ENCODE assay signal across 15 cellular contexts in the genomic region with DNA sequence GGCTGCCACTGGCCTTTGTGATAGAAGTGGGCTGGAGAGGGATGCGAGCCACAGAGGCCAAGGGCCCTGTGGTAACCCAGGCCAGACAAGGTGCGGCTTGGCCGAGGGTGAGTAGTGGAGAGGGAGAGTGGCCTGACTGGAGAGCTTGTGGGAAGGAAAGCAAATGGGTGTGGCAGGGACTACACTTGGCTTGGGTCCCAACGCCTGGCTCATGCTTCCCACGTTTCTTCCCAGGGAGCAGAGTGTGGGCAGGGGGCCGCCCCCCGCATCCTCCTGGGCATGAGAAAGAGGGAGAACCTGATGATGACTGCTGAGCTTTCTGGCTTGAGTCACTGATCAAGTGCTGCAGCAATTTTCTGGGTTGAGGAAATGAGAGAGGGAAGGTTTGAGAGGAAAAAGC.
DNase-seq lines count a peak whose midpoint lies in the region; ATAC-seq and TF ChIP-seq lines count a peak whose summit lies in the region.
"Had no signal": no experiment of that assay in that cellular context is flagged by ENCODE, and none has a peak within 500 bp of the region (broad histone marks: within the 10 kb centered on the region; RNA-seq: fewer than 3 reads in every experiment).

No MANE protein-coding gene starts in this region.

- no peak overlapping the region for H2AFZ ChIP-seq in HCT116 (ENCODE audit: low read depth, low read length, poor library complexity, severe bottlenecking)

- no peak for TF ChIP-seq POLR2A in HCT116 (IDR thresholded peaks at IDR 0.05; ENCODE audit: borderline replicate concordance, extremely low read depth, insufficient read depth, insufficient read length)
- TF ChIP-seq POLR2A in sigmoid colon (IDR thresholded peaks at IDR 0.05) = no peak

- H3K4me1 ChIP-seq in HCT116 (ENCODE audit: control insufficient read depth in 1 of 2, insufficient read depth in 2 of 2, low read length in 2 of 2) (peaks cover 13 to 28% of the 10 kb centered on the region in 2 experiments; a peak in 3 of 4 replicates), sigmoid colon (peaks cover 0 to 19% (median 4%) of the 10 kb centered on the region in 4 donors)

- no peak for DNase-seq in CD4-positive, alpha-beta T cell
- no peak for DNase-seq in HCT116 (ENCODE audit: low read depth, low spot score)
- peak; percentile 27 for DNase-seq in brain microvascular endothelial cell
- peak; percentile 25 to 79 for DNase-seq in lung microvascular endothelial cell (ENCODE audit: low read depth in 2 of 2)
- DNase-seq in left lobe of liver (ENCODE audit: low spot score) = no peak
- DNase-seq in GM19240 (ENCODE audit: insufficient read length, low spot score) = no peak
- no peak for DNase-seq in activated CD8-positive, alpha-beta memory T cell treated with anti-CD3 and anti-CD28 coated beads, Interleukin-2, amount 10 ng/mL, durations not matched to agents 7 days and 5 days
- no peak for DNase-seq in sigmoid colon
- DNase-seq: activated CD4-positive, alpha-beta T cell treated with anti-CD3 and anti-CD28 coated beads for 48 hours; activated naive CD4-positive, alpha-beta T cell treated with anti-CD3 and anti-CD28 coated beads for 36 hours; effector memory CD8-positive, alpha-beta T cell; KBM-7; natural killer cell; SK-N-SH had no signal

- no peak overlapping the region for H3K27ac ChIP-seq in CD4-positive, alpha-beta T cell (ENCODE audit: low read depth, low read length)
- H3K27ac ChIP-seq in HCT116 (ENCODE audit: low read depth, low read length) (no peak overlapping the region), brain microvascular endothelial cell (no peak overlapping the region), sigmoid colon (no peak overlapping the region)

- H4K20me1 ChIP-seq in HCT116 (ENCODE audit: insufficient read depth) = no peaks in the 10 kb centered on the region

- no peak for TF ChIP-seq RAD21 in HCT116 (IDR thresholded peaks at IDR 0.05; ENCODE audit: low read depth)

- no peaks in the 10 kb centered on the region for H3K9me3 ChIP-seq in CD4-positive, alpha-beta T cell (ENCODE audit: control insufficient read depth, low read length)
- H3K9me3 ChIP-seq in HCT116 (ENCODE audit: control insufficient read depth in 1 of 2, insufficient read depth in 1 of 2, low read depth in 1 of 2, low read length in 2 of 2) (no peaks in the 10 kb centered on the region), sigmoid colon (no peaks in the 10 kb centered on the region)
- H3K9me3 ChIP-seq: SK-N-SH had no signal

- 22 to 69% methylated on average over 7 of the region's 7 CpGs for WGBS in sigmoid colon, 2 donors

- no peaks in the 10 kb centered on the region for H3K9me3 Mint-ChIP-seq in CD4-positive, alpha-beta T cell
- H3K9me3 Mint-ChIP-seq in activated CD8-positive, alpha-beta memory T cell treated with anti-CD3 and anti-CD28 coated beads, Interleukin-2, amount 10 ng/mL, durations not matched to agents 7 days and 5 days (ENCODE audit: low read depth) = no peaks in the 10 kb centered on the region
- H3K9me3 Mint-ChIP-seq: activated naive CD4-positive, alpha-beta T cell treated with anti-CD3 and anti-CD28 coated beads for 36 hours; effector memory CD8-positive, alpha-beta T cell; natural killer cell; stimulated activated naive CD8-positive, alpha-beta T cell treated with anti-CD3 and anti-CD28 coated beads, Interleukin-15, Interleukin-2, amounts not matched to agents 100 ng/mL and 50 ng/mL, for 24 hours had no signal

- no peak overlapping the region for H3K9ac ChIP-seq in HCT116 (ENCODE audit: low read length)
- H3K9ac ChIP-seq: SK-N-SH had no signal

- H3K9me2 ChIP-seq in HCT116 (ENCODE audit: insufficient read depth) = no peaks in the 10 kb centered on the region
- H3K9me2 ChIP-seq: SK-N-SH had no signal

- no peak overlapping the region for H3K4me3 Mint-ChIP-seq in CD4-positive, alpha-beta T cell
- H3K4me3 Mint-ChIP-seq in activated CD8-positive, alpha-beta memory T cell treated with anti-CD3 and anti-CD28 coated beads, Interleukin-2, amount 10 ng/mL, durations not matched to agents 7 days and 5 days = no peak overlapping the region
- H3K4me3 Mint-ChIP-seq: activated naive CD4-positive, alpha-beta T cell treated with anti-CD3 and anti-CD28 coated beads for 36 hours; effector memory CD8-positive, alpha-beta T cell; natural killer cell; stimulated activated naive CD8-positive, alpha-beta T cell treated with anti-CD3 and anti-CD28 coated beads, Interleukin-15, Interleukin-2, amounts not matched to agents 100 ng/mL and 50 ng/mL, for 24 hours had no signal

- H3K36me3 Mint-ChIP-seq in CD4-positive, alpha-beta T cell (ENCODE audit: low read depth) = peaks cover 31% of the 10 kb centered on the region
- H3K36me3 Mint-ChIP-seq in activated CD8-positive, alpha-beta memory T cell treated with anti-CD3 and anti-CD28 coated beads, Interleukin-2, amount 10 ng/mL, durations not matched to agents 7 days and 5 days = peaks cover 6% of the 10 kb centered on the region

- H3K4me1 Mint-ChIP-seq in CD4-positive, alpha-beta T cell (ENCODE audit: low read depth) = peaks cover 64% of the 10 kb centered on the region
- H3K4me1 Mint-ChIP-seq in activated CD8-positive, alpha-beta memory T cell treated with anti-CD3 and anti-CD28 coated beads, Interleukin-2, amount 10 ng/mL, durations not matched to agents 7 days and 5 days = no peaks in the 10 kb centered on the region

- no peak for TF ChIP-seq EP300 in sigmoid colon (IDR thresholded peaks at IDR 0.05)

- no peaks in the 10 kb centered on the region for H3K27me3 Mint-ChIP-seq in CD4-positive, alpha-beta T cell
- H3K27me3 Mint-ChIP-seq in activated CD8-positive, alpha-beta memory T cell treated with anti-CD3 and anti-CD28 coated beads, Interleukin-2, amount 10 ng/mL, durations not matched to agents 7 days and 5 days = no peaks in the 10 kb centered on the region
- H3K27me3 Mint-ChIP-seq: effector memory CD8-positive, alpha-beta T cell; stimulated activated naive CD8-positive, alpha-beta T cell treated with anti-CD3 and anti-CD28 coated beads, Interleukin-15, Interleukin-2, amounts not matched to agents 100 ng/mL and 50 ng/mL, for 24 hours had no signal

- TF ChIP-seq CTCF in CD4-positive, alpha-beta T cell (IDR thresholded peaks at IDR 0.05) = no peak
- no peak for TF ChIP-seq CTCF in HCT116 (IDR thresholded peaks at IDR 0.05 in 2 of 3, conservative IDR thresholded peaks at IDR 0.05 in 1 of 3; ENCODE audit: borderline replicate concordance in 1 of 3, insufficient read depth in 1 of 3, low read depth in 2 of 3, low read length in 2 of 3)
- TF ChIP-seq CTCF in brain microvascular endothelial cell (IDR thresholded peaks at IDR 0.05; ENCODE audit: low read depth, low read length, missing control alignments) = no peak
- TF ChIP-seq CTCF in sigmoid colon (IDR thresholded peaks at IDR 0.05) = no peak

- CTCF ChIA-PET in CD4-positive, alpha-beta T cell (lab: Charles Lee) = no interaction called here
- CTCF ChIA-PET in HCT116 (lab: Charles Lee) = no interaction called here
- CTCF ChIA-PET in activated CD8-positive, alpha-beta memory T cell treated with anti-CD3 and anti-CD28 coated beads, Interleukin-2, amount 10 ng/mL, durations not matched to agents 7 days and 5 days (lab: Charles Lee) = interaction anchor here (1.0 kb wide), 1 partner anchor 102 kb away, joined by 3 read pairs; no protein-coding TSS in a partner anchor

- H3K27ac Mint-ChIP-seq in CD4-positive, alpha-beta T cell = peak overlapping the region; percentile 28
- no peak overlapping the region for H3K27ac Mint-ChIP-seq in activated CD8-positive, alpha-beta memory T cell treated with anti-CD3 and anti-CD28 coated beads, Interleukin-2, amount 10 ng/mL, durations not matched to agents 7 days and 5 days
- H3K27ac Mint-ChIP-seq: natural killer cell; stimulated activated naive CD8-positive, alpha-beta T cell treated with anti-CD3 and anti-CD28 coated beads, Interleukin-15, Interleukin-2, amounts not matched to agents 100 ng/mL and 50 ng/mL, for 24 hours had no signal

- no peak for ATAC-seq in CD4-positive, alpha-beta T cell (ENCODE audit: poor library complexity)
- ATAC-seq in HCT116 (peak; percentile 50; the same call in 1 of the 2 replicates), left lobe of liver (no peak)
- ATAC-seq in activated CD8-positive, alpha-beta memory T cell treated with anti-CD3 and anti-CD28 coated beads, Interleukin-2, amount 10 ng/mL, durations not matched to agents 7 days and 5 days = no peak
- ATAC-seq: effector memory CD8-positive, alpha-beta T cell; natural killer cell had no signal

- BruUV-seq in HCT116 (replicated peaks; lab: Mats Ljungman, UMichigan) = no TSS peak

- POLR2A ChIA-PET in CD4-positive, alpha-beta T cell (lab: Charles Lee) = no interaction called here
- POLR2A ChIA-PET in HCT116 (lab: Charles Lee) = no interaction called here

- in situ Hi-C loops in brain microvascular endothelial cell (cut with HindIII; ENCODE audit: low pct_ligation_motif_present, low sequenced_read_pairs) = no loop called here

- H3K79me2 ChIP-seq in HCT116 (ENCODE audit: insufficient read depth, low read length) = no peaks in the 10 kb centered on the region

- RAD21 ChIA-PET in HCT116 (lab: Charles Lee; ENCODE audit: low non-redundant PET in 1 of 2, low total read pairs in 2 of 2, uncharacterized antibody in 2 of 2, unreplicated experiment in 2 of 2) = no interaction called here

- H3K4me2 ChIP-seq in HCT116 (ENCODE audit: low read length) = peak overlapping the region; percentile 44
- H3K4me2 ChIP-seq: SK-N-SH had no signal

- intact Hi-C loops in CD4-positive, alpha-beta T cell (cut with DNase I, micrococcal nuclease) = no loop called here
- intact Hi-C loops in HCT116 (cut with micrococcal nuclease) (no loop called here), sigmoid colon (cut with DNase I) (no loop called here)

- H3K4me3 ChIP-seq in HCT116 (replicated peaks in 1 of 2; ENCODE audit: low read depth in 1 of 2, low read length in 2 of 2) (no peak overlapping the region), brain microvascular endothelial cell (ENCODE audit: low read depth, low read length) (no peak overlapping the region), sigmoid colon (no peak overlapping the region)

- H3K27me3 ChIP-seq in CD4-positive, alpha-beta T cell (ENCODE audit: control insufficient read depth, insufficient read depth, low read length) = no peaks in the 10 kb centered on the region
- H3K27me3 ChIP-seq in HCT116 (ENCODE audit: insufficient read depth, low read length) = no peaks in the 10 kb centered on the region
- no peaks in the 10 kb centered on the region for H3K27me3 ChIP-seq in brain microvascular endothelial cell (replicated peaks)
- no peaks in the 10 kb centered on the region for H3K27me3 ChIP-seq in sigmoid colon

- H3K36me3 ChIP-seq in HCT116 (ENCODE audit: control insufficient read depth in 1 of 2, insufficient read depth in 2 of 2, low read length in 2 of 2) (no peaks in the 10 kb centered on the region), brain microvascular endothelial cell (replicated peaks) (no peaks in the 10 kb centered on the region), sigmoid colon (no peaks in the 10 kb centered on the region)

TF ChIP-seq in HCT116, 20 proteins besides CTCF, POLR2A, EP300 and RAD21:
- TF ChIP-seq TCF7L2 (IDR thresholded peaks at IDR 0.05; ENCODE audit: borderline replicate concordance, extremely low read depth, insufficient read depth, insufficient read length) = no peak
- TF ChIP-seq EGR1 (IDR thresholded peaks at IDR 0.05; ENCODE audit: low read depth) = 0 out of 2 replicates have a peak, but pooled peaks have one; percentile 19

Comparison
In these comparisons a context has a peak if more than half of its experiments do, and no peak if none do; other contexts are left out.
1. DNase-seq: peak in brain microvascular endothelial cell (single experiment) and lung microvascular endothelial cell (2 of 2); none in CD4-positive, alpha-beta T cell (0 of 10), HCT116 (single experiment), left lobe of liver (single experiment), GM19240 (single experiment), activated CD8-positive, alpha-beta memory T cell treated with anti-CD3 and anti-CD28 coated beads, Interleukin-2, amount 10 ng/mL, durations not matched to agents 7 days and 5 days (single experiment) and sigmoid colon (single experiment).